In the genomic region with DNA sequence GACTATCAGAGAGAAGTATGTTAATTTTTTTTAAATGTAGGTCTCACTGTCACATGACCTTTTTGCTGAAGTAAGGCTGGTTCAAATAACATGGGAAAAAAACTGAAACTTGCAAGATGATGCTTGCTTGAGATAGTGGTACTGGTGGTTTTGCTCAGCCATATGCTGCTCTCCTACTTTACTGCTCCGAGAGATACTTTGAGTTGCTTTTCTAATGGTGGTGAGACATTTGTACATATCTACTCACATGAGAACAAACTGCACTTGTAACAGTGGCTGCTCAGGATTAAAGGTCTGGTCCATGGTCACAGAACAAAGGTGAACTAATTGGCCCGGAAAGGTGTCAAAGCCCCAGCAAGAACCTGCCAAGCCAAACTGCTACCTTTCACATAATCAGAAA, we compare ENCODE assay signal across 35 cellular contexts.
"Had no signal": no experiment of that assay in that cellular context is flagged by ENCODE, and none has a peak within 500 bp of the region (broad histone marks: within the 10 kb centered on the region; RNA-seq: fewer than 3 reads in every experiment).

No MANE protein-coding gene starts in this region.

- H3K4me3 Mint-ChIP-seq: activated CD4-positive, alpha-beta T cell treated with anti-CD3 and anti-CD28 coated beads, Interleukin-2, amount 10 ng/mL, durations not matched to agents 24 days and 14 days; activated CD8-positive, alpha-beta T cell treated with anti-CD3 and anti-CD28 coated beads for 36 hours; activated naive CD4-positive, alpha-beta T cell treated with anti-CD3 and anti-CD28 coated beads, Interleukin-2, amount 50 U/mL, for 24 hours; activated naive CD8-positive, alpha-beta T cell treated with anti-CD3 and anti-CD28 coated beads, Interleukin-2, amount 10 ng/mL, durations not matched to agents 7 days and 5 days; activated T-cell treated with anti-CD3 and anti-CD28 coated beads, Interleukin-2, amount 50 U/mL, for 72 hours; activated T-helper 17 cell treated with anti-CD3 and anti-CD28 coated beads, Interleukin-2, amount 50 U/mL, for 72 hours; brain; T-cell; T-helper 17 cell had no signal

- H3K36me3 ChIP-seq: WERI-Rb-1 had no signal

- H3K9me3 Mint-ChIP-seq: activated CD4-positive, alpha-beta T cell treated with anti-CD3 and anti-CD28 coated beads, Interleukin-2, amount 10 ng/mL, durations not matched to agents 24 days and 14 days; activated CD8-positive, alpha-beta T cell treated with anti-CD3 and anti-CD28 coated beads for 36 hours; activated naive CD4-positive, alpha-beta T cell treated with anti-CD3 and anti-CD28 coated beads, Interleukin-2, amount 50 U/mL, for 24 hours; activated naive CD8-positive, alpha-beta T cell treated with anti-CD3 and anti-CD28 coated beads, Interleukin-2, amount 10 ng/mL, durations not matched to agents 7 days and 5 days; activated T-cell treated with anti-CD3 and anti-CD28 coated beads, Interleukin-2, amount 50 U/mL, for 72 hours; activated T-helper 17 cell treated with anti-CD3 and anti-CD28 coated beads, Interleukin-2, amount 50 U/mL, for 72 hours; T-cell had no signal

- H3K27me3 Mint-ChIP-seq: activated CD4-positive, alpha-beta T cell treated with anti-CD3 and anti-CD28 coated beads, Interleukin-2, amount 10 ng/mL, durations not matched to agents 24 days and 14 days; activated CD8-positive, alpha-beta T cell treated with anti-CD3 and anti-CD28 coated beads for 36 hours; activated naive CD4-positive, alpha-beta T cell treated with anti-CD3 and anti-CD28 coated beads, Interleukin-2, amount 50 U/mL, for 24 hours; activated naive CD8-positive, alpha-beta T cell treated with anti-CD3 and anti-CD28 coated beads, Interleukin-2, amount 10 ng/mL, durations not matched to agents 7 days and 5 days; activated T-helper 17 cell treated with anti-CD3 and anti-CD28 coated beads, Interleukin-2, amount 50 U/mL, for 72 hours; brain; T-cell; T-helper 17 cell had no signal

- H2AFZ ChIP-seq: PC-9 had no signal

- FAIRE-seq: bronchial epithelial cell, RCC 7860 had no signal

- H3K27ac ChIP-seq: PC-9, RWPE1, WERI-Rb-1 had no signal

- DNase-seq: activated CD4-positive, alpha-beta T cell treated with anti-CD3 and anti-CD28 coated beads, Interleukin-2, amount 10 ng/mL, durations not matched to agents 24 days and 14 days; activated CD4-positive, alpha-beta T cell treated with anti-CD3 and anti-CD28 coated beads, Interleukin-2, amount 50 U/mL, for 4 hours; activated CD8-positive, alpha-beta T cell treated with anti-CD3 and anti-CD28 coated beads for 36 hours; activated gamma-delta T cell; activated naive CD4-positive, alpha-beta T cell treated with Interleukin-2 at 50 U/mL for 16 hours; activated naive CD8-positive, alpha-beta T cell treated with anti-CD3 and anti-CD28 coated beads, Interleukin-2, amount 10 ng/mL, durations not matched to agents 7 days and 5 days; activated T-cell treated with anti-CD3 and anti-CD28 coated beads, Interleukin-2, amount 50 U/mL, for 1 hour; activated T-cell treated with anti-CD3 and anti-CD28 coated beads, Interleukin-2, amount 50 U/mL, for 72 hours; amygdala; caudate nucleus; cerebellar nuclear complex; NCI-H1092 treated with DMSO at 0.1 percent for 48 hours; NCI-H1417; NCI-H146; NCI-H187; NCI-H2029 treated with DMSO at 0.1 percent for 48 hours; NCI-H2107; NCI-H2171; NCI-H510A; NCI-H526; NCI-H748 treated with DMSO at 0.1 percent for 48 hours; PC-9; SIG-M5; T-cell; T-helper 17 cell; T1000; WERI-Rb-1 had no signal

- H3K4me3 ChIP-seq: PC-9 had no signal

- H3K27ac Mint-ChIP-seq: activated CD4-positive, alpha-beta T cell treated with anti-CD3 and anti-CD28 coated beads, Interleukin-2, amount 10 ng/mL, durations not matched to agents 24 days and 14 days; activated CD8-positive, alpha-beta T cell treated with anti-CD3 and anti-CD28 coated beads for 36 hours; activated naive CD4-positive, alpha-beta T cell treated with anti-CD3 and anti-CD28 coated beads, Interleukin-2, amount 50 U/mL, for 24 hours; activated naive CD8-positive, alpha-beta T cell treated with anti-CD3 and anti-CD28 coated beads, Interleukin-2, amount 10 ng/mL, durations not matched to agents 7 days and 5 days; activated T-cell treated with anti-CD3 and anti-CD28 coated beads, Interleukin-2, amount 50 U/mL, for 72 hours; activated T-helper 17 cell treated with anti-CD3 and anti-CD28 coated beads, Interleukin-2, amount 50 U/mL, for 72 hours; brain; T-cell; T-helper 17 cell had no signal

- H3K4me1 Mint-ChIP-seq: activated CD4-positive, alpha-beta T cell treated with anti-CD3 and anti-CD28 coated beads, Interleukin-2, amount 10 ng/mL, durations not matched to agents 24 days and 14 days; activated naive CD4-positive, alpha-beta T cell treated with anti-CD3 and anti-CD28 coated beads, Interleukin-2, amount 50 U/mL, for 24 hours; T-cell had no signal

- ATAC-seq: activated CD8-positive, alpha-beta T cell treated with anti-CD3 and anti-CD28 coated beads for 36 hours; activated T-cell treated with anti-CD3 and anti-CD28 coated beads, Interleukin-2, amount 50 U/mL, for 72 hours; activated T-helper 17 cell treated with anti-CD3 and anti-CD28 coated beads, Interleukin-2, amount 50 U/mL, for 72 hours; Right ventricle myocardium inferior; SK-N-SH treated with all-trans-retinoic acid at 6 μM for 48 hours; T-cell; T-helper 17 cell had no signal

- H3K4me2 ChIP-seq: PC-9 had no signal
